ENCODE assay signal across 8 cellular contexts in genomic region chr17:31093866-31094599, GRCh38. TPM values are rescaled to one million over a fixed set of nuclear protein-coding genes. Genes with fewer than 3 reads are reported as not detected.
DNase-seq lines count a peak whose midpoint lies in the region; ATAC-seq, FAIRE-seq and TF ChIP-seq lines count a peak whose summit lies in the region.

No MANE protein-coding gene starts in this region.

- no peak for FAIRE-seq in kidney (lab: Jason Lieb, UNC)

- H3K4me1 Mint-ChIP-seq in activated naive CD4-positive, alpha-beta T cell treated with anti-CD3 and anti-CD28 coated beads, Interleukin-2, amount 50 U/mL, for 24 hours, result peaks cover 14% of the 10 kb centered on the region
- peaks cover 12% of the 10 kb centered on the region for H3K4me1 Mint-ChIP-seq in activated T-cell treated with anti-CD3 and anti-CD28 coated beads, Interleukin-2, amount 50 U/mL, for 72 hours (ENCODE audit: low read depth)

- no peak for ATAC-seq in activated T-cell treated with anti-CD3 and anti-CD28 coated beads, Interleukin-2, amount 50 U/mL, for 72 hours (replicated peaks in 1 of 2)
- no peak for ATAC-seq in HG03097 (IDR thresholded peaks at IDR 0.05; ENCODE audit: low FRiP score, unreplicated experiment)

- no peaks in the 10 kb centered on the region for H3K36me3 Mint-ChIP-seq in activated naive CD4-positive, alpha-beta T cell treated with anti-CD3 and anti-CD28 coated beads, Interleukin-2, amount 50 U/mL, for 24 hours
- H3K36me3 Mint-ChIP-seq in activated T-cell treated with anti-CD3 and anti-CD28 coated beads, Interleukin-2, amount 50 U/mL, for 72 hours (ENCODE audit: insufficient read depth in 2 of 2), result no peaks in the 10 kb centered on the region

- H3K9ac ChIP-seq in kidney (ENCODE audit: low read length in 2 of 2), result peak overlapping the region in 1 of 2 donors; percentile 53

- H3K27ac ChIP-seq in kidney (ENCODE audit: low read depth in 2 of 2, low read length in 2 of 2) (peak overlapping the region; percentile 93 to 95), temporal lobe (ENCODE audit: low read depth, low read length) (peak overlapping the region; percentile 33)

- TF ChIP-seq CTCF in kidney (IDR thresholded peaks at IDR 0.05; ENCODE audit: borderline replicate concordance, extremely low read depth, insufficient read depth), result no peak

- H3K27ac Mint-ChIP-seq in activated naive CD4-positive, alpha-beta T cell treated with anti-CD3 and anti-CD28 coated beads, Interleukin-2, amount 50 U/mL, for 24 hours, result no peak overlapping the region
- no peak overlapping the region for H3K27ac Mint-ChIP-seq in activated T-cell treated with anti-CD3 and anti-CD28 coated beads, Interleukin-2, amount 50 U/mL, for 72 hours

- no peaks in the 10 kb centered on the region for H3K9me3 Mint-ChIP-seq in activated naive CD4-positive, alpha-beta T cell treated with anti-CD3 and anti-CD28 coated beads, Interleukin-2, amount 50 U/mL, for 24 hours
- H3K9me3 Mint-ChIP-seq in activated T-cell treated with anti-CD3 and anti-CD28 coated beads, Interleukin-2, amount 50 U/mL, for 72 hours, result no peaks in the 10 kb centered on the region

- H3K4me3 ChIP-seq in kidney (ENCODE audit: low read length in 2 of 2), result peak overlapping the region; percentile 47 to 86

- intact Hi-C loops in kidney (cut with DNase I), result no loop called here

- no peaks in the 10 kb centered on the region for H3K36me3 ChIP-seq in kidney (ENCODE audit: control insufficient read depth in 1 of 2, insufficient read depth in 2 of 2, low read length in 2 of 2)

- H3K4me1 ChIP-seq in kidney (ENCODE audit: control insufficient read depth in 1 of 2, insufficient read depth in 1 of 2, low read depth in 1 of 2, low read length in 2 of 2), result no peaks in the 10 kb centered on the region

- H3K27me3 Mint-ChIP-seq in activated naive CD4-positive, alpha-beta T cell treated with anti-CD3 and anti-CD28 coated beads, Interleukin-2, amount 50 U/mL, for 24 hours, result no peaks in the 10 kb centered on the region
- no peaks in the 10 kb centered on the region for H3K27me3 Mint-ChIP-seq in activated T-cell treated with anti-CD3 and anti-CD28 coated beads, Interleukin-2, amount 50 U/mL, for 72 hours (ENCODE audit: low read depth)

- no peak for DNase-seq in activated naive CD4-positive, alpha-beta T cell (lab: John Stamatoyannopoulos, UW)
- DNase-seq in activated T-cell treated with anti-CD3 and anti-CD28 coated beads, Interleukin-2, amount 50 U/mL, for 72 hours, result no peak
- DNase-seq in kidney (no peak), SK-N-DZ (ENCODE audit: low spot score) (no peak), NCI-H2196 treated with DMSO at 0.1 percent for 48 hours (lab: John Stamatoyannopoulos, UW; ENCODE audit: unreplicated experiment) (no peak)

- H3K9me3 ChIP-seq in kidney (ENCODE audit: control insufficient read depth in 1 of 2, low read length in 2 of 2), result no peaks in the 10 kb centered on the region

- H3K4me3 Mint-ChIP-seq in activated naive CD4-positive, alpha-beta T cell treated with anti-CD3 and anti-CD28 coated beads, Interleukin-2, amount 50 U/mL, for 24 hours, result peak overlapping the region; percentile 97
- peak overlapping the region; percentile 91 to 98 for H3K4me3 Mint-ChIP-seq in activated T-cell treated with anti-CD3 and anti-CD28 coated beads, Interleukin-2, amount 50 U/mL, for 72 hours

RNA-seq across cellular contexts. Expression of gene NF1, which starts 0.7 kb away (rescaled TPM):
- 10 to 100 TPM; 26.4 to 26.9 TPM for total RNA-seq in activated T-cell treated with anti-CD3 and anti-CD28 coated beads, Interleukin-2, amount 50 U/mL, for 72 hours
- total RNA-seq in kidney (61.3 TPM), temporal lobe (124 TPM)
- 7.8 TPM for polyA plus RNA-seq in kidney (ENCODE audit: insufficient read depth, low read depth, low replicate concordance)
- polyA plus RNA-seq in SK-N-DZ (2014; cell fraction: cytosol; rRNA removed), result 11.8 and 14.5 TPM in 2 replicates
- 11.6 and 19.6 TPM in 2 replicates for polyA plus RNA-seq in SK-N-DZ (2014; cell fraction: nucleus; rRNA removed)
